Comparison of ENCODE assay signal across 15 cellular contexts in genomic region chr22:32722441-32722840, GRCh38.
"Had no signal": no experiment of that assay in that cellular context is flagged by ENCODE, and none has a peak within 500 bp of the region (broad histone marks: within the 10 kb centered on the region; RNA-seq: fewer than 3 reads in every experiment).

No MANE protein-coding gene starts in this region.

- H3K4me3 Mint-ChIP-seq: activated naive CD4-positive, alpha-beta T cell treated with anti-CD3 and anti-CD28 coated beads for 36 hours; endodermal cell had no signal

- H3K9me3 ChIP-seq: right atrium auricular region, transverse colon had no signal

- H3K36me3 ChIP-seq: right atrium auricular region, transverse colon had no signal

- H3K27me3 Mint-ChIP-seq: progenitor cell of endocrine pancreas had no signal

- H3K4me3 ChIP-seq: dorsolateral prefrontal cortex, lung, right atrium auricular region, skin epidermis, transverse colon had no signal

- H3K27ac Mint-ChIP-seq: activated naive CD4-positive, alpha-beta T cell treated with anti-CD3 and anti-CD28 coated beads for 36 hours; activated T-helper 17 cell treated with anti-CD3 and anti-CD28 coated beads, Interleukin-2, amount 50 U/mL, for 72 hours; endodermal cell; progenitor cell of endocrine pancreas had no signal

- H3K27me3 ChIP-seq: dorsolateral prefrontal cortex, right atrium auricular region, transverse colon had no signal

- H3K9me3 Mint-ChIP-seq: activated naive CD4-positive, alpha-beta T cell treated with anti-CD3 and anti-CD28 coated beads for 36 hours had no signal

- DNase-seq: activated CD4-positive, CD25-positive, alpha-beta regulatory T cell; activated naive CD4-positive, alpha-beta T cell treated with anti-CD3 and anti-CD28 coated beads for 36 hours; dorsolateral prefrontal cortex; endodermal cell; erythroblast; naive B cell; stimulated activated CD4-positive, alpha-beta T cell treated with anti-CD3 and anti-CD28 coated beads, Interleukin-4, amount 100 ng/mL, for 24 hours; stimulated activated naive CD4-positive, alpha-beta T cell; substantia nigra; transverse colon had no signal
